In genomic region chr3:12464181-12464580, GRCh38 we compare ENCODE assay signal across 12 cellular contexts. TPM values are rescaled to one million over a fixed set of nuclear protein-coding genes. Genes with fewer than 3 reads are reported as not detected.
DNase-seq lines count a peak whose midpoint lies in the region; ATAC-seq and TF ChIP-seq lines count a peak whose summit lies in the region.
"Had no signal": no experiment of that assay in that cellular context is flagged by ENCODE, and none has a peak within 500 bp of the region (broad histone marks: within the 10 kb centered on the region; RNA-seq: fewer than 3 reads in every experiment).

No MANE protein-coding gene starts in this region.

- peaks cover 0 to 2% (median 0%) of the 10 kb centered on the region in 7 donors for H3K9me3 Mint-ChIP-seq in CD4-positive, CD25-positive, alpha-beta regulatory T cell
- no peaks in the 10 kb centered on the region for H3K9me3 Mint-ChIP-seq in central memory CD8-positive, alpha-beta T cell
- H3K9me3 Mint-ChIP-seq: HFFc6 had no signal

- H3K9me2 ChIP-seq in Loucy (replicated peaks; ENCODE audit: low read depth, low read length), result no peaks in the 10 kb centered on the region

- peaks cover 3% of the 10 kb centered on the region for H3K36me3 Mint-ChIP-seq in CD4-positive, CD25-positive, alpha-beta regulatory T cell
- no peaks in the 10 kb centered on the region for H3K36me3 Mint-ChIP-seq in central memory CD8-positive, alpha-beta T cell (ENCODE audit: insufficient read depth)

- TF ChIP-seq CTCF in Loucy (conservative IDR thresholded peaks at IDR 0.05; ENCODE audit: low read length), result no peak

- H3K27ac Mint-ChIP-seq in CD4-positive, CD25-positive, alpha-beta regulatory T cell, result peak overlapping the region in 2 of 3 donors; percentile 21 to 60
- peak overlapping the region; percentile 9 for H3K27ac Mint-ChIP-seq in central memory CD8-positive, alpha-beta T cell (ENCODE audit: low read depth)
- H3K27ac Mint-ChIP-seq: H9, HFFc6 had no signal

- H3K9me3 ChIP-seq in CD4-positive, CD25-positive, alpha-beta regulatory T cell (ENCODE audit: control insufficient read depth in 2 of 2, low read length in 2 of 2), result no peaks in the 10 kb centered on the region
- H3K9me3 ChIP-seq in Loucy (ENCODE audit: insufficient read depth, low read depth, low read length) (no peaks in the 10 kb centered on the region), subcutaneous abdominal adipose tissue (ENCODE audit: control insufficient read depth in 5 of 5, low read length in 5 of 5) (no peaks in the 10 kb centered on the region)
- H3K9me3 ChIP-seq: A549 had no signal

- H2AFZ ChIP-seq in Loucy (ENCODE audit: low read length), result peak overlapping the region; percentile 37; the same call in 1 of the 2 replicates

- H4K20me1 ChIP-seq in Loucy (ENCODE audit: insufficient read depth, low read length, poor library complexity, severe bottlenecking), result no peaks in the 10 kb centered on the region

- peaks cover 10% of the 10 kb centered on the region for H3K4me1 ChIP-seq in CD4-positive, CD25-positive, alpha-beta regulatory T cell (ENCODE audit: control insufficient read depth, insufficient read depth, low read length, poor library complexity, severe bottlenecking)
- H3K4me1 ChIP-seq in Loucy (ENCODE audit: insufficient read depth, low read length, poor library complexity, severe bottlenecking) (peaks cover 49% of the 10 kb centered on the region), subcutaneous abdominal adipose tissue (ENCODE audit: control insufficient read depth in 5 of 5, insufficient read depth in 5 of 5, low read length in 5 of 5) (peaks cover 2 to 54% (median 38%) of the 10 kb centered on the region in 5 donors)
- H3K4me1 ChIP-seq: A549 had no signal

- no peak for ATAC-seq in CD4-positive, CD25-positive, alpha-beta regulatory T cell (ENCODE audit: low read depth in 2 of 2)
- ATAC-seq in central memory CD8-positive, alpha-beta T cell (replicated peaks; ENCODE audit: extremely low read depth, poor library complexity, severe bottlenecking), result no peak
- no peak for ATAC-seq in HG03196 (IDR thresholded peaks at IDR 0.05; ENCODE audit: unreplicated experiment)
- ATAC-seq: A549 had no signal

- no peaks in the 10 kb centered on the region for H3K27me3 ChIP-seq in CD4-positive, CD25-positive, alpha-beta regulatory T cell (ENCODE audit: control insufficient read depth, insufficient read depth, low read length)
- H3K27me3 ChIP-seq in Loucy (ENCODE audit: insufficient read depth, low read length, poor library complexity, severe bottlenecking) (no peaks in the 10 kb centered on the region), subcutaneous abdominal adipose tissue (ENCODE audit: control insufficient read depth in 5 of 5, insufficient read depth in 4 of 5, low read length in 5 of 5) (no peaks in the 10 kb centered on the region)

- H3K4me2 ChIP-seq in Loucy (ENCODE audit: low read depth, low read length, poor library complexity, severe bottlenecking), result no peak overlapping the region
- H3K4me2 ChIP-seq: A549 had no signal

- peak overlapping the region; percentile 14 for H3K9ac ChIP-seq in Loucy (ENCODE audit: low read depth, low read length, poor library complexity, severe bottlenecking)
- no peak overlapping the region for H3K9ac ChIP-seq in subcutaneous abdominal adipose tissue (ENCODE audit: low read length in 5 of 5)

- no peak overlapping the region for H3K4me3 Mint-ChIP-seq in CD4-positive, CD25-positive, alpha-beta regulatory T cell
- H3K4me3 Mint-ChIP-seq in central memory CD8-positive, alpha-beta T cell, result no peak overlapping the region
- H3K4me3 Mint-ChIP-seq: H9, HFFc6 had no signal

- no peaks in the 10 kb centered on the region for H3K27me3 Mint-ChIP-seq in CD4-positive, CD25-positive, alpha-beta regulatory T cell
- H3K27me3 Mint-ChIP-seq in central memory CD8-positive, alpha-beta T cell, result no peaks in the 10 kb centered on the region

- no peak overlapping the region for H3K4me3 ChIP-seq in CD4-positive, CD25-positive, alpha-beta regulatory T cell (ENCODE audit: low read depth, low read length)
- H3K4me3 ChIP-seq in Loucy (ENCODE audit: low read length, poor library complexity, severe bottlenecking) (no peak overlapping the region), subcutaneous abdominal adipose tissue (ENCODE audit: low read depth in 1 of 5, low read length in 5 of 5) (no peak overlapping the region)
- H3K4me3 ChIP-seq: A549 had no signal

- no peaks in the 10 kb centered on the region for H3F3A ChIP-seq in Loucy (ENCODE audit: low read depth)

- no peaks in the 10 kb centered on the region for H3K79me2 ChIP-seq in Loucy (ENCODE audit: insufficient read depth, low read length)

- no peaks in the 10 kb centered on the region for H3K36me3 ChIP-seq in CD4-positive, CD25-positive, alpha-beta regulatory T cell (ENCODE audit: control insufficient read depth, insufficient read depth, low read length)
- H3K36me3 ChIP-seq in Loucy (ENCODE audit: insufficient read depth, low read length) (no peaks in the 10 kb centered on the region), subcutaneous abdominal adipose tissue (ENCODE audit: control insufficient read depth in 5 of 5, insufficient read depth in 5 of 5, low read length in 5 of 5) (no peaks in the 10 kb centered on the region)

- H3K4me1 Mint-ChIP-seq in CD4-positive, CD25-positive, alpha-beta regulatory T cell, result peaks cover 0 to 22% (median 10%) of the 10 kb centered on the region in 4 donors
- H3K4me1 Mint-ChIP-seq in central memory CD8-positive, alpha-beta T cell, result peaks cover 6% of the 10 kb centered on the region

- no peak for DNase-seq in CD4-positive, CD25-positive, alpha-beta regulatory T cell
- DNase-seq in central memory CD8-positive, alpha-beta T cell (ENCODE audit: low spot score in 2 of 2), result no peak
- no peak for DNase-seq in AG08396 (ENCODE audit: low spot score)
- DNase-seq: DMS53, GF-D8, GOT3, H9, HFFc6 had no signal

- H3K27ac ChIP-seq in CD4-positive, CD25-positive, alpha-beta regulatory T cell (ENCODE audit: insufficient read depth, low read length, poor library complexity, severe bottlenecking), result no peak overlapping the region
- peak overlapping the region; percentile 88 for H3K27ac ChIP-seq in subcutaneous abdominal adipose tissue (ENCODE audit: low read depth, low read length)

RNA-seq across cellular contexts. Expression of gene TSEN2, which starts 20.1 kb away (rescaled TPM):
- total RNA-seq in CD4-positive, CD25-positive, alpha-beta regulatory T cell, result 7.8 TPM
- polyA plus RNA-seq in CD4-positive, CD25-positive, alpha-beta regulatory T cell, result 10 to 100 TPM in 2 of 4 donors, 1 to 10 TPM in 2; 8.2 to 14.9 (median 12.1) TPM
